8 cellular contexts compared by ENCODE assay signal in the genomic region with DNA sequence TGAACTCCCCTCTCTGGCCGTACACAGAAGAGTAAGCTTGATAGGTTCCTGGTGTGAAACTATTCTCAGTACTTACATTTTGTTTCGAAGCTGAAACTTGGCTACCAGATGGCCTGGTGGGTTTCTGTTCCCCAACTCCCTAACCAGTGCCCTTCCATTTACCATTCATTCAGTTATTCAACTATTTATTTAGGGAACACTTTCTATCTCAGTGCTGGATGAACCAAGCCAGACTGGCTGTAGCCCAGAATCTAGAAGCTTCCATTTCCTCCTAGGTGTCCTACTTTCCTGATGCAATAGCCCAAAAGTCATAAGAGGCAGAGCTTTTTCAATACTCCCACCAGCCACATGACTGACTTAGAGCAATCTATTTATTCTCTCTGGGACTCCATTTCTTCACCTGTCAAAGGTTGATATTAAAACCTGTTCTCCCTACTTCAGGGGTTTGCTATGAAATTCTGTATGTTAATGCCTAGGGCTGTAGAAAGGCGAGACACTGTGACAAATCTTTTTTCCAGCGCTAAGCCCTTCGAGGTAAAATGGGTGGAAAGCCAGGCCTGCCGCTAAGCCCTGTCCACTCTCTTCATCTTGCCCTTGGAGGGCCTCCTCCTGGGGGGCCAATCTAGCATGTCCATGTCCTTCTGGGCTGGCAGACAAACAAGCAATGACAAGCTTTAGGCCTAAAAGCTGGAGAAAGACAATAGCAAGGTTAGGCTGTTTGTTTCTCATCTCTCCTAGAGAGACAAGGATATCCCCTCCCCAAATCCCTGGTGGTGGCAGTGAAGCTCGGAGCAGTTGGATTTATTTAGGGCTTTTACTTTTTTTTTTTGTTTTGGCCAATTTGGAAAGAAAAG. TPM values are rescaled to one million over a fixed set of nuclear protein-coding genes. Genes with fewer than 3 reads are reported as not detected.
DNase-seq lines count a peak whose midpoint lies in the region; ATAC-seq and TF ChIP-seq lines count a peak whose summit lies in the region.

No MANE protein-coding gene starts in this region.

- intact Hi-C loops in activated CD8-positive, alpha-beta T cell treated with anti-CD3 and anti-CD28 coated beads for 36 hours (cut with micrococcal nuclease), result no loop called here

- TF ChIP-seq CTCF in activated CD8-positive, alpha-beta T cell treated with anti-CD3 and anti-CD28 coated beads for 36 hours (IDR thresholded peaks at IDR 0.05), result no peak

- H3K4me3 Mint-ChIP-seq in stimulated activated naive CD8-positive, alpha-beta T cell treated with anti-CD3 and anti-CD28 coated beads, Interleukin-15, Interleukin-2, amounts not matched to agents 100 ng/mL and 50 ng/mL, for 24 hours, result peak overlapping the region; percentile 75
- H3K4me3 Mint-ChIP-seq in activated CD8-positive, alpha-beta T cell treated with anti-CD3 and anti-CD28 coated beads for 36 hours, result peak overlapping the region; percentile 68

- CTCF ChIA-PET in activated CD8-positive, alpha-beta T cell treated with anti-CD3 and anti-CD28 coated beads for 36 hours (lab: Charles Lee), result interaction anchor here (0.9 to 6.7 kb wide), 10 partner anchors 8 to 162 kb away, joined by 3 to 36 read pairs (median 4); a partner anchor contains a TSS

- H3K4me3 ChIP-seq in mucosa of rectum (ENCODE audit: low read length in 2 of 2), result no peak overlapping the region

- DNase-seq in stimulated activated naive CD8-positive, alpha-beta T cell treated with anti-CD3 and anti-CD28 coated beads, Interleukin-15, Interleukin-2, amounts not matched to agents 100 U/mL and 50 U/mL, for 24 hours, result no peak
- no peak for DNase-seq in activated CD8-positive, alpha-beta T cell treated with anti-CD3 and anti-CD28 coated beads for 36 hours
- DNase-seq in foreskin melanocyte (no peak), NCI-H82 treated with DMSO at 0.1 percent for 48 hours (lab: John Stamatoyannopoulos, UW; ENCODE audit: unreplicated experiment) (no peak)

- no peaks in the 10 kb centered on the region for H3K9me3 Mint-ChIP-seq in stimulated activated naive CD8-positive, alpha-beta T cell treated with anti-CD3 and anti-CD28 coated beads, Interleukin-15, Interleukin-2, amounts not matched to agents 100 ng/mL and 50 ng/mL, for 24 hours
- H3K9me3 Mint-ChIP-seq in activated CD8-positive, alpha-beta T cell treated with anti-CD3 and anti-CD28 coated beads for 36 hours, result no peaks in the 10 kb centered on the region

- H3K27ac ChIP-seq in mucosa of rectum (ENCODE audit: low read depth in 2 of 2, low read length in 2 of 2), result peak overlapping the region; percentile 16 to 56

- peak overlapping the region; percentile 64 for H3K27ac Mint-ChIP-seq in stimulated activated naive CD8-positive, alpha-beta T cell treated with anti-CD3 and anti-CD28 coated beads, Interleukin-15, Interleukin-2, amounts not matched to agents 100 ng/mL and 50 ng/mL, for 24 hours
- peak overlapping the region; percentile 89 for H3K27ac Mint-ChIP-seq in activated CD8-positive, alpha-beta T cell treated with anti-CD3 and anti-CD28 coated beads for 36 hours

- peaks cover 46 to 56% of the 10 kb centered on the region in 2 donors for H3K4me1 ChIP-seq in mucosa of rectum (ENCODE audit: control insufficient read depth in 2 of 2, insufficient read depth in 2 of 2, low read length in 2 of 2)

- ATAC-seq in stimulated activated naive CD8-positive, alpha-beta T cell treated with anti-CD3 and anti-CD28 coated beads, Interleukin-15, Interleukin-2, amounts not matched to agents 100 U/mL and 50 U/mL, for 24 hours, result no peak
- ATAC-seq in activated CD8-positive, alpha-beta T cell treated with anti-CD3 and anti-CD28 coated beads for 36 hours, result no peak
- ATAC-seq in HG03280 (IDR thresholded peaks at IDR 0.05; ENCODE audit: unreplicated experiment), result no peak
- no peak for ATAC-seq in HG03196 (IDR thresholded peaks at IDR 0.05; ENCODE audit: unreplicated experiment)

- H3K9me3 ChIP-seq in mucosa of rectum (ENCODE audit: control insufficient read depth in 2 of 2, low read length in 2 of 2), result no peaks in the 10 kb centered on the region

- H3K27me3 Mint-ChIP-seq in stimulated activated naive CD8-positive, alpha-beta T cell treated with anti-CD3 and anti-CD28 coated beads, Interleukin-15, Interleukin-2, amounts not matched to agents 100 ng/mL and 50 ng/mL, for 24 hours, result no peaks in the 10 kb centered on the region
- no peaks in the 10 kb centered on the region for H3K27me3 Mint-ChIP-seq in activated CD8-positive, alpha-beta T cell treated with anti-CD3 and anti-CD28 coated beads for 36 hours

- H3K36me3 ChIP-seq in mucosa of rectum (ENCODE audit: control insufficient read depth in 2 of 2, insufficient read depth in 2 of 2, low read length in 2 of 2), result no peaks in the 10 kb centered on the region

- POLR2A ChIA-PET in activated CD8-positive, alpha-beta T cell treated with anti-CD3 and anti-CD28 coated beads for 36 hours (lab: Charles Lee), result interaction anchor here (0.5 to 5.8 kb wide), 10 partner anchors 9 to 1031 kb away, joined by 3 to 42 read pairs (median 4); a partner anchor contains a TSS

- no peaks in the 10 kb centered on the region for H3K27me3 ChIP-seq in mucosa of rectum (ENCODE audit: control insufficient read depth in 2 of 2, insufficient read depth in 2 of 2, low read length in 2 of 2)

- peaks cover 88% of the 10 kb centered on the region for H3K4me1 Mint-ChIP-seq in stimulated activated naive CD8-positive, alpha-beta T cell treated with anti-CD3 and anti-CD28 coated beads, Interleukin-15, Interleukin-2, amounts not matched to agents 100 ng/mL and 50 ng/mL, for 24 hours (ENCODE audit: low read depth)
- peaks cover 74% of the 10 kb centered on the region for H3K4me1 Mint-ChIP-seq in activated CD8-positive, alpha-beta T cell treated with anti-CD3 and anti-CD28 coated beads for 36 hours (ENCODE audit: low read depth)

- H3K36me3 Mint-ChIP-seq in stimulated activated naive CD8-positive, alpha-beta T cell treated with anti-CD3 and anti-CD28 coated beads, Interleukin-15, Interleukin-2, amounts not matched to agents 100 ng/mL and 50 ng/mL, for 24 hours (ENCODE audit: low read depth), result no peaks in the 10 kb centered on the region
- no peaks in the 10 kb centered on the region for H3K36me3 Mint-ChIP-seq in activated CD8-positive, alpha-beta T cell treated with anti-CD3 and anti-CD28 coated beads for 36 hours (ENCODE audit: low read depth)

- no peak overlapping the region for H3K9ac ChIP-seq in mucosa of rectum (ENCODE audit: low read depth in 1 of 2, low read length in 2 of 2)

RNA-seq across cellular contexts. Expression of a gene that starts 8.2 kb away (rescaled TPM):
- 10 to 100 TPM; 36.2 to 37.7 TPM for total RNA-seq in activated CD8-positive, alpha-beta T cell treated with anti-CD3 and anti-CD28 coated beads for 36 hours
